In the genomic region with DNA sequence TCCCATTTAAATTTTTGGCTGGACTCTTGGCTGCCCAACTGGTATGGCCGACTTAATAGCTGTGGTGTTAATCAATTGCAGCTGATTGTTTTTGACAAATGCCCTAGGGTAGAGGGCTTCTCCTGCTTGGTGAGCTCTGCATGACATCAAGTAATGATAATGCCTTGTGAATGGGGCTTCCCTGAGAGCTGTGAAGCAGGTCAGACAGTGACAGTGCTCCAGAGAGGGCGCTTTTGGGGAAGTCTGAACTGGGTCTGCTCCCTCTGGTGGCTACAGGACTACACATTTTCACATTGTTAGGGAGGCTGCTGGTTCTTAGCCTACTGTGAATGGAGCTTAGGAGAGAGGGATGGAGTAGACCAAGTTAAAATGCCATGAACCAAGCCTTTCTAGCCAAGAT, we compare ENCODE assay signal across 9 cellular contexts.
A peak's percentile ranks its signal among the peaks of the same experiment; 100 is the strongest.
DNase-seq lines count a peak whose midpoint lies in the region; ATAC-seq and TF ChIP-seq lines count a peak whose summit lies in the region.
"Had no signal": no experiment of that assay in that cellular context is flagged by ENCODE, and none has a peak within 500 bp of the region (broad histone marks: within the 10 kb centered on the region; RNA-seq: fewer than 3 reads in every experiment).

No MANE protein-coding gene starts in this region.

- H4K91ac ChIP-seq in H9 (ENCODE audit: insufficient read length, low read depth, low read length), result no peak overlapping the region

- no peaks in the 10 kb centered on the region for H3K27me3 Mint-ChIP-seq in H9 (ENCODE audit: low read depth)

- no peak overlapping the region for H3K27ac ChIP-seq in H9 (ENCODE audit: insufficient read length, low read depth, low read length)
- H3K27ac ChIP-seq in sigmoid colon, result no peak overlapping the region
- H3K27ac ChIP-seq: tibial artery had no signal

- H3K9me3 Mint-ChIP-seq in H9, result peaks cover 21% of the 10 kb centered on the region in 2 experiments

- H3K14ac ChIP-seq in H9 (ENCODE audit: insufficient read depth, low read length), result no peak overlapping the region

- H4K5ac ChIP-seq in H9 (ENCODE audit: insufficient read length, low read depth, low read length), result no peak overlapping the region

- no peaks in the 10 kb centered on the region for H4K20me1 ChIP-seq in H9 (ENCODE audit: control insufficient read depth, insufficient read depth, insufficient read length)

- H3T11ph ChIP-seq in H9 (ENCODE audit: low read length), result no peak overlapping the region

- no peak overlapping the region for H3K4me2 ChIP-seq in H9 (ENCODE audit: insufficient read depth, insufficient read length, low read length)

- H3K23me2 ChIP-seq in H9 (ENCODE audit: insufficient read length, low read depth, low read length, poor library complexity, severe bottlenecking), result no peaks in the 10 kb centered on the region

- no peak overlapping the region for H2BK20ac ChIP-seq in H9 (ENCODE audit: low read depth, low read length, poor library complexity, severe bottlenecking)

- H3K4me3 ChIP-seq in BE2C (ENCODE audit: low read depth, low read length) (no peak overlapping the region), sigmoid colon (no peak overlapping the region)
- H3K4me3 ChIP-seq: tibial artery had no signal

- H3K27me3 ChIP-seq in BE2C (no peaks in the 10 kb centered on the region), H9 (ENCODE audit: insufficient read depth, low read length) (no peaks in the 10 kb centered on the region), sigmoid colon (no peaks in the 10 kb centered on the region)
- H3K27me3 ChIP-seq: tibial artery had no signal

- H3K9ac ChIP-seq in H9 (ENCODE audit: extremely low read depth, insufficient read length, low read length), result no peak overlapping the region

- no peak for TF ChIP-seq EP300 in sigmoid colon (IDR thresholded peaks at IDR 0.05)

- TF ChIP-seq POLR2A in sigmoid colon (IDR thresholded peaks at IDR 0.05), result no peak

- H4K8ac ChIP-seq in H9 (replicated peaks; ENCODE audit: insufficient read length, low read depth, low read length), result no peak overlapping the region

- no peak overlapping the region for H3K56ac ChIP-seq in H9 (ENCODE audit: insufficient read length, low read depth, low read length)

- DNase-seq in BE2C, result peak; percentile 22
- peak; percentile 91 for DNase-seq in H9
- DNase-seq in iPS-NIHi11 (ENCODE audit: low spot score), result peak; percentile 67
- no peak for DNase-seq in sigmoid colon
- no peak for DNase-seq in hippocampal formation (lab: John Stamatoyannopoulos, UW)
- DNase-seq in AG08395 (ENCODE audit: low spot score), result no peak
- DNase-seq in COR-L47 (lab: John Stamatoyannopoulos, UW), result no peak
- DNase-seq: tibial artery had no signal

- H2BK120ac ChIP-seq in H9 (ENCODE audit: low read depth, low read length, poor library complexity, severe bottlenecking), result no peak overlapping the region

- no peak overlapping the region for H3K18ac ChIP-seq in H9 (ENCODE audit: insufficient read length, low read depth, low read length)

- H3K27ac Mint-ChIP-seq in H9, result peak overlapping the region in 2 of 3 experiments; percentile 49 to 69; a peak in 2 of 7 replicates

- peak; percentile 32 for TF ChIP-seq CTCF in BE2C (IDR thresholded peaks at IDR 0.05; ENCODE audit: low read depth, low read length)
- peak; percentile 86 for TF ChIP-seq CTCF in H9 (conservative IDR thresholded peaks at IDR 0.05)
- TF ChIP-seq CTCF in sigmoid colon (IDR thresholded peaks at IDR 0.05), result no peak

- H2AK5ac ChIP-seq in H9 (ENCODE audit: insufficient read length, low read length), result no peak overlapping the region

- H3K36me3 ChIP-seq in BE2C, result no peaks in the 10 kb centered on the region
- no peaks in the 10 kb centered on the region for H3K36me3 ChIP-seq in sigmoid colon
- H3K36me3 ChIP-seq: tibial artery had no signal

- H3K4me1 ChIP-seq in BE2C, result no peaks in the 10 kb centered on the region
- peaks cover 2% of the 10 kb centered on the region; the same call in 1 of the 2 replicates for H3K4me1 ChIP-seq in H9 (ENCODE audit: insufficient read depth, low read length)
- peaks cover 0 to 6% (median 3%) of the 10 kb centered on the region in 4 donors for H3K4me1 ChIP-seq in sigmoid colon

- no peaks in the 10 kb centered on the region for H3K79me2 ChIP-seq in H9 (ENCODE audit: insufficient read depth, low read length)

- no peak overlapping the region for H3K4me3 Mint-ChIP-seq in H9

- no CpG with 5 or more reads among the region's 2 CpGs for WGBS in H9 (ENCODE audit: extremely low coverage, insufficient read length, low lambda C conversion rate)
- WGBS in sigmoid colon, 2 donors, result 62 to 78% methylated on average over 2 of the region's 2 CpGs

- H2AFZ ChIP-seq in H9 (ENCODE audit: low read length), result no peak overlapping the region

- H2BK5ac ChIP-seq in H9 (ENCODE audit: insufficient read length, low read length), result no peak overlapping the region

- H3K36me3 Mint-ChIP-seq in H9 (ENCODE audit: insufficient read depth in 1 of 3, low read depth in 3 of 3), result peaks cover 8 to 27% (median 14%) of the 10 kb centered on the region in 3 experiments; a peak in 6 of 7 replicates

- H2BK15ac ChIP-seq in H9 (ENCODE audit: low read depth, low read length), result no peak overlapping the region

- H3K9me3 ChIP-seq in BE2C (no peaks in the 10 kb centered on the region), H9 (ENCODE audit: control insufficient read depth, low read depth, low read length) (no peaks in the 10 kb centered on the region), sigmoid colon (peaks cover 0 to 6% (median 0%) of the 10 kb centered on the region in 4 donors)

- no peak overlapping the region for H3K4ac ChIP-seq in H9 (ENCODE audit: low read depth, low read length)

- no peak overlapping the region for H3K23ac ChIP-seq in H9 (ENCODE audit: insufficient read length, low read depth, low read length)

- peaks cover 7 to 11% of the 10 kb centered on the region in 2 experiments for H3K4me1 Mint-ChIP-seq in H9

- ATAC-seq in SK-N-SH treated with all-trans-retinoic acid at 6 μM for 48 hours, result peak; percentile 72

- no peaks in the 10 kb centered on the region for H3K79me1 ChIP-seq in H9 (ENCODE audit: insufficient read depth, low read depth, low read length, poor library complexity, severe bottlenecking)

- intact Hi-C loops in sigmoid colon (cut with DNase I), result no loop called here

- H2BK12ac ChIP-seq in H9 (ENCODE audit: insufficient read length, low read depth, low read length), result no peak overlapping the region

TF ChIP-seq in SK-N-SH treated with all-trans-retinoic acid at 6 μM for 48 hours, 23 proteins besides CTCF, POLR2A, EP300 and RAD21:
- no peak for TF ChIP-seq ESRRG (CRISPR knock-in tag; IDR thresholded peaks at IDR 0.05)

Comparison
In these comparisons a context has a peak if more than half of its experiments do, and no peak if none do; other contexts are left out.
1. DNase-seq: peak in BE2C (single experiment), H9 (single experiment) and iPS-NIHi11 (single experiment); none in sigmoid colon (single experiment), hippocampal formation (0 of 2), AG08395 (single experiment) and COR-L47 (single experiment).
2. CTCF ChIP-seq: peak in BE2C (single experiment) and H9 (single experiment); none in sigmoid colon (0 of 4).